Comparison of ENCODE assay signal across 14 cellular contexts in genomic region chr10:71831646-71832552, GRCh38. TPM values are rescaled to one million over a fixed set of nuclear protein-coding genes. Genes with fewer than 3 reads are reported as not detected.
DNase-seq lines count a peak whose midpoint lies in the region; ATAC-seq, FAIRE-seq and TF ChIP-seq lines count a peak whose summit lies in the region.
"Had no signal": no experiment of that assay in that cellular context is flagged by ENCODE, and none has a peak within 500 bp of the region (broad histone marks: within the 10 kb centered on the region; RNA-seq: fewer than 3 reads in every experiment).

No MANE protein-coding gene starts in this region.

- peak; percentile 77 for DNase-seq in HT1080 (ENCODE audit: low read depth)
- DNase-seq in brain microvascular endothelial cell: peak; percentile 69
- peak in 23 of 42 donors; percentile 58 to 84 (median 69) for DNase-seq in head of caudate nucleus
- peak; percentile 42 for DNase-seq in transverse colon
- no peak for DNase-seq in SKM-1 treated with dmso at 0.1 percent for 144 hours (lab: John Stamatoyannopoulos, UW; ENCODE audit: unreplicated experiment)
- no peak for DNase-seq in HepG2 (ENCODE audit: low spot score)
- no peak for DNase-seq in stimulated activated effector memory CD8-positive, alpha-beta T cell treated with anti-CD3 and anti-CD28 coated beads, Interleukin-12 subunit alpha, Interleukin-12 subunit beta, amount 100 ng/mL, for 72 hours (ENCODE audit: low spot score in 2 of 2)
- DNase-seq: COR-L47, NCI-H2227 treated with DMSO at 0.1 percent for 48 hours, retina had no signal

- peaks cover 39% of the 10 kb centered on the region for H4K20me1 ChIP-seq in HepG2 (ENCODE audit: insufficient read depth, low read length)

- no peak for FAIRE-seq in HepG2 (lab: Jason Lieb, UNC)
- FAIRE-seq: TTC549 had no signal

- H2AFZ ChIP-seq in HepG2 (ENCODE audit: low read length): no peak overlapping the region

- WGBS in transverse colon (ENCODE audit: low coverage in 1 of 2), 2 donors: 90 to 97% methylated on average over 7 to 19 of the region's 19 CpGs
- 97% methylated on average over 19 of the region's 19 CpGs for WGBS in HepG2 (ENCODE audit: low lambda C conversion rate)

- H3K4me3 ChIP-seq in brain microvascular endothelial cell (ENCODE audit: low read depth, low read length) (no peak overlapping the region), transverse colon (no peak overlapping the region), HepG2 (replicated peaks in 1 of 3; ENCODE audit: insufficient read depth in 1 of 3, low read depth in 2 of 3, low read length in 3 of 3) (no peak overlapping the region)
- H3K4me3 ChIP-seq: Peyer's patch, suprapubic skin had no signal

- ATAC-seq in HepG2: no peak
- ATAC-seq in stimulated activated effector memory CD8-positive, alpha-beta T cell treated with anti-CD3 and anti-CD28 coated beads, Interleukin-12 subunit alpha, Interleukin-12 subunit beta, amount 100 ng/mL, for 72 hours: no peak

- H3K27ac ChIP-seq in brain microvascular endothelial cell: peak overlapping the region; percentile 34
- H3K27ac ChIP-seq in transverse colon: no peak overlapping the region
- no peak overlapping the region for H3K27ac ChIP-seq in HepG2 (ENCODE audit: extremely low read length, insufficient read depth, low read length)
- H3K27ac ChIP-seq: Peyer's patch, suprapubic skin had no signal

- CTCF ChIA-PET in HepG2 (lab: Yijun Ruan, JAX; ENCODE audit: low intra/inter-chr PET ratio, low total read pairs): no interaction called here

- H3K4me1 Mint-ChIP-seq in stimulated activated effector memory CD8-positive, alpha-beta T cell treated with anti-CD3 and anti-CD28 coated beads, Interleukin-12 subunit alpha, Interleukin-12 subunit beta, amount 100 ng/mL, for 72 hours: peaks cover 30% of the 10 kb centered on the region

- TF ChIP-seq POLR2A in transverse colon (IDR thresholded peaks at IDR 0.05): no peak
- no peak for TF ChIP-seq POLR2A in HepG2 (IDR thresholded peaks at IDR 0.05; ENCODE audit: insufficient read depth in 1 of 2, low read depth in 2 of 2, low read length in 2 of 2)

- H3K4me3 Mint-ChIP-seq in stimulated activated effector memory CD8-positive, alpha-beta T cell treated with anti-CD3 and anti-CD28 coated beads, Interleukin-12 subunit alpha, Interleukin-12 subunit beta, amount 100 ng/mL, for 72 hours: no peak overlapping the region

- in situ Hi-C loops in brain microvascular endothelial cell (cut with HindIII; ENCODE audit: low pct_ligation_motif_present, low sequenced_read_pairs): no loop called here
- in situ Hi-C loops in transverse colon (cut with MboI; ENCODE audit: low pct_ligation_motif_present in 1 of 4, low pct_unique_long_range_greater_than_20kb in 1 of 4, low sequenced_read_pairs in 3 of 4): no loop called here
- in situ Hi-C loops in HepG2 (cut with HindIII; ENCODE audit: extremely low pct_ligation_motif_present, low pct_unique_long_range_greater_than_20kb): no loop called here

- H3K27ac Mint-ChIP-seq in stimulated activated effector memory CD8-positive, alpha-beta T cell treated with anti-CD3 and anti-CD28 coated beads, Interleukin-12 subunit alpha, Interleukin-12 subunit beta, amount 100 ng/mL, for 72 hours: no peak overlapping the region

- no peak for TF ChIP-seq RAD21 in HepG2 (CRISPR knock-in tag; IDR thresholded peaks at IDR 0.05)

- H3K4me2 ChIP-seq in HepG2 (ENCODE audit: low read depth, low read length): no peak overlapping the region

- peaks cover 42% of the 10 kb centered on the region for H3K79me2 ChIP-seq in HepG2 (ENCODE audit: insufficient read depth, low read length)

- no peaks in the 10 kb centered on the region for H3K9me3 Mint-ChIP-seq in stimulated activated effector memory CD8-positive, alpha-beta T cell treated with anti-CD3 and anti-CD28 coated beads, Interleukin-12 subunit alpha, Interleukin-12 subunit beta, amount 100 ng/mL, for 72 hours
- H3K9me3 Mint-ChIP-seq: activated naive CD4-positive, alpha-beta T cell treated with anti-CD3 and anti-CD28 coated beads, Interleukin-2, amount 50 U/mL, for 72 hours had no signal

- H3K36me3 ChIP-seq in brain microvascular endothelial cell (replicated peaks): peaks cover 59% of the 10 kb centered on the region
- peaks cover 0 to 46% (median 22%) of the 10 kb centered on the region in 4 donors for H3K36me3 ChIP-seq in transverse colon
- peaks cover 46 to 66% of the 10 kb centered on the region in 2 experiments for H3K36me3 ChIP-seq in HepG2 (replicated peaks in 1 of 2; ENCODE audit: control insufficient read depth in 1 of 2, insufficient read depth in 2 of 2, low read length in 2 of 2)

- H3K36me3 Mint-ChIP-seq in stimulated activated effector memory CD8-positive, alpha-beta T cell treated with anti-CD3 and anti-CD28 coated beads, Interleukin-12 subunit alpha, Interleukin-12 subunit beta, amount 100 ng/mL, for 72 hours: peaks cover 67% of the 10 kb centered on the region

- H3K9me3 ChIP-seq in transverse colon: no peaks in the 10 kb centered on the region
- H3K9me3 ChIP-seq in HepG2 (ENCODE audit: low read length): no peaks in the 10 kb centered on the region
- H3K9me3 ChIP-seq: Peyer's patch, suprapubic skin had no signal

- H3K9ac ChIP-seq in HepG2 (ENCODE audit: insufficient read depth, low read depth, low read length): no peak overlapping the region

- BruUV-seq in HepG2 (replicated peaks; lab: Mats Ljungman, UMichigan): no TSS peak

- TF ChIP-seq EP300 in transverse colon (IDR thresholded peaks at IDR 0.05; ENCODE audit: low read depth) (no peak), HepG2 (IDR thresholded peaks at IDR 0.05; ENCODE audit: low read depth in 2 of 2, low read length in 2 of 2) (no peak), HepG2 (CRISPR knock-in tag; IDR thresholded peaks at IDR 0.05; ENCODE audit: borderline replicate concordance) (no peak)

- intact Hi-C loops in head of caudate nucleus (cut with DNase I) (no loop called here), transverse colon (cut with DNase I; ENCODE audit: low total_unique reads) (loop anchor here (10.0 kb wide), 1 partner anchor 63 kb away; no protein-coding TSS in a partner anchor), HepG2 (cut with micrococcal nuclease; ENCODE audit: unreplicated experiment) (loop anchor here (10.0 kb wide), 1 partner anchor 213 kb away; no protein-coding TSS in a partner anchor)

- H3K4me1 ChIP-seq in transverse colon: peaks cover 7 to 27% (median 11%) of the 10 kb centered on the region in 4 donors
- peaks cover 18% of the 10 kb centered on the region for H3K4me1 ChIP-seq in HepG2 (ENCODE audit: insufficient read depth, low read length)

- POLR2A ChIA-PET in HepG2 (lab: Yijun Ruan, JAX): interaction anchor here (1.3 kb wide), 1 partner anchor 19 kb away, joined by 4 read pairs; the partner anchor contains the start of gene PSAP

- no peaks in the 10 kb centered on the region for H3K27me3 ChIP-seq in brain microvascular endothelial cell (replicated peaks)
- no peaks in the 10 kb centered on the region for H3K27me3 ChIP-seq in transverse colon
- H3K27me3 ChIP-seq in HepG2 (ENCODE audit: control insufficient read depth in 1 of 2, insufficient read depth in 2 of 2, low read length in 2 of 2): no peaks in the 10 kb centered on the region
- H3K27me3 ChIP-seq: Peyer's patch, suprapubic skin had no signal

- TF ChIP-seq CTCF in brain microvascular endothelial cell (IDR thresholded peaks at IDR 0.05; ENCODE audit: low read depth, low read length, missing control alignments) (peak; percentile 18), transverse colon (IDR thresholded peaks at IDR 0.05) (no peak), HepG2 (CRISPR knock-in tag; IDR thresholded peaks at IDR 0.05) (no peak)

RNA-seq across cellular contexts. Expression of gene PSAP, which starts 19.2 kb away (rescaled TPM):
- 289 and 329 TPM in 2 replicates for total RNA-seq in HT1080 (2014; rRNA removed; shearing (Covaris generic))
- 372 and 390 TPM in 2 replicates for polyA plus RNA-seq in HT1080 (2015; cell fraction: cytosol; rRNA removed)
- polyA plus RNA-seq in HT1080 (2015; cell fraction: nucleus; rRNA removed): 1,389 and 1,496 TPM in 2 replicates
- total RNA-seq in transverse colon (100 to 1,000 TPM; 383 to 667 (median 478) TPM), HepG2 (2016; rRNA removed; fragmentation: Illumina TruSeq; extraction: Trizol) (148 and 323 TPM in 2 replicates)
- total RNA-seq in HepG2 (2016; cell fraction: cytosol; rRNA removed; fragmentation: Illumina TruSeq; extraction: Trizol; ENCODE audit: low read depth): 16.4 and 17.5 TPM in 2 replicates
- total RNA-seq in HepG2 (2016; cell fraction: insoluble cytoplasmic fraction; rRNA removed; fragmentation: Illumina TruSeq; extraction: Trizol): 130 and 339 TPM in 2 replicates
- total RNA-seq in HepG2 (2016; cell fraction: membrane; rRNA removed; fragmentation: Illumina TruSeq; extraction: Trizol): 41.6 and 42.4 TPM in 2 replicates
- total RNA-seq in HepG2 (2016; cell fraction: nucleus; rRNA removed; fragmentation: Illumina TruSeq; extraction: Trizol): 278 and 332 TPM in 2 replicates
- polyA plus RNA-seq in HepG2 (2011; rRNA removed): 643 and 779 TPM in 2 replicates
- 776 and 886 TPM in 2 replicates for polyA plus RNA-seq in HepG2 (2011; cell fraction: cytosol; rRNA removed)
- 356 and 433 TPM in 2 replicates for polyA plus RNA-seq in HepG2 (2011; cell fraction: nucleus; rRNA removed)
- polyA plus RNA-seq in HepG2 (2012): 412 and 503 TPM in 2 replicates
- 14.6 and 15.4 TPM in 2 replicates for polyA plus RNA-seq in HepG2 (2016; cell fraction: cytosol; fragmentation: Illumina TruSeq; extraction: Trizol; ENCODE audit: low read depth)
- 111 and 126 TPM in 2 replicates for polyA plus RNA-seq in HepG2 (2016; cell fraction: insoluble cytoplasmic fraction; fragmentation: Illumina TruSeq; extraction: Trizol; ENCODE audit: low read depth)
- polyA plus RNA-seq in HepG2 (2016; cell fraction: membrane; fragmentation: Illumina TruSeq; extraction: Trizol; ENCODE audit: low read depth): 26.4 and 27.8 TPM in 2 replicates
- polyA plus RNA-seq in HepG2 (2016; cell fraction: nucleus; fragmentation: Illumina TruSeq; extraction: Trizol; ENCODE audit: insufficient read depth, low read depth): 383 and 387 TPM in 2 replicates
- polyA minus RNA-seq in HepG2 (2011; rRNA and poly(A)+ RNA removed; ENCODE audit: low replicate concordance): 387 and 527 TPM in 2 replicates
- 256 and 356 TPM in 2 replicates for polyA minus RNA-seq in HepG2 (2011; cell fraction: cytosol; rRNA and poly(A)+ RNA removed)
- 143 and 184 TPM in 2 replicates for polyA minus RNA-seq in HepG2 (2011; cell fraction: nucleus; rRNA and poly(A)+ RNA removed)

RNA-seq across cellular contexts. Expression of gene VSIR, which starts 58.6 kb away (rescaled TPM):
- total RNA-seq in HT1080 (2014; rRNA removed; shearing (Covaris generic)): 0.02 and 0.17 TPM in 2 replicates
- 3.9 and 5.0 TPM in 2 replicates for polyA plus RNA-seq in HT1080 (2015; cell fraction: cytosol; rRNA removed)
- polyA plus RNA-seq in HT1080 (2015; cell fraction: nucleus; rRNA removed): 3.0 and 3.2 TPM in 2 replicates
- total RNA-seq in transverse colon: 10 to 100 TPM; 54.3 to 77.0 (median 61.6) TPM
- 0.36 and 0.44 TPM in 2 replicates for total RNA-seq in HepG2 (2016; rRNA removed; fragmentation: Illumina TruSeq; extraction: Trizol)
- total RNA-seq in HepG2 (2016; cell fraction: cytosol; rRNA removed; fragmentation: Illumina TruSeq; extraction: Trizol; ENCODE audit: low read depth): 0.26 TPM in 1 of 2 replicates, not detected in the other
- 0.41 TPM in 1 of 2 replicates, not detected in the other for total RNA-seq in HepG2 (2016; cell fraction: insoluble cytoplasmic fraction; rRNA removed; fragmentation: Illumina TruSeq; extraction: Trizol)
- total RNA-seq in HepG2 (2016; cell fraction: membrane; rRNA removed; fragmentation: Illumina TruSeq; extraction: Trizol): 0.14 TPM in 1 of 2 replicates, not detected in the other
- total RNA-seq in HepG2 (2016; cell fraction: nucleus; rRNA removed; fragmentation: Illumina TruSeq; extraction: Trizol): 0.16 and 0.19 TPM in 2 replicates
- polyA plus RNA-seq in HepG2 (2011; rRNA removed): 3.2 and 3.8 TPM in 2 replicates
- polyA plus RNA-seq in HepG2 (2011; cell fraction: cytosol; rRNA removed): 2.2 and 3.9 TPM in 2 replicates
- 2.1 and 3.3 TPM in 2 replicates for polyA plus RNA-seq in HepG2 (2011; cell fraction: nucleus; rRNA removed)
- polyA plus RNA-seq in HepG2 (2012): 0.35 and 0.81 TPM in 2 replicates
- polyA plus RNA-seq in HepG2 (2016; cell fraction: cytosol; fragmentation: Illumina TruSeq; extraction: Trizol; ENCODE audit: low read depth): 0.18 and 0.35 TPM in 2 replicates
- polyA plus RNA-seq in HepG2 (2016; cell fraction: insoluble cytoplasmic fraction; fragmentation: Illumina TruSeq; extraction: Trizol; ENCODE audit: low read depth): 0.23 TPM in 1 of 2 replicates, not detected in the other
- 0.14 and 0.38 TPM in 2 replicates for polyA plus RNA-seq in HepG2 (2016; cell fraction: membrane; fragmentation: Illumina TruSeq; extraction: Trizol; ENCODE audit: low read depth)
- 0.32 and 1.1 TPM in 2 replicates for polyA plus RNA-seq in HepG2 (2016; cell fraction: nucleus; fragmentation: Illumina TruSeq; extraction: Trizol; ENCODE audit: insufficient read depth, low read depth)
- 4.6 and 6.5 TPM in 2 replicates for polyA minus RNA-seq in HepG2 (2011; rRNA and poly(A)+ RNA removed; ENCODE audit: low replicate concordance)
- 3.0 and 4.5 TPM in 2 replicates for polyA minus RNA-seq in HepG2 (2011; cell fraction: cytosol; rRNA and poly(A)+ RNA removed)
- polyA minus RNA-seq in HepG2 (2011; cell fraction: nucleus; rRNA and poly(A)+ RNA removed): 1.9 and 2.3 TPM in 2 replicates

Comparison
In these comparisons a context has a peak if more than half of its experiments do, and no peak if none do; other contexts are left out.
1. DNase-seq: peak in HT1080 (single experiment), brain microvascular endothelial cell (single experiment), head of caudate nucleus (23 of 42) and transverse colon (single experiment); none in SKM-1 treated with dmso at 0.1 percent for 144 hours (single experiment), HepG2 (single experiment) and stimulated activated effector memory CD8-positive, alpha-beta T cell treated with anti-CD3 and anti-CD28 coated beads, Interleukin-12 subunit alpha, Interleukin-12 subunit beta, amount 100 ng/mL, for 72 hours (0 of 2).
2. RNA of gene VSIR, which starts 58.6 kb away (total RNA-seq): 54.3 to 77.0 TPM in transverse colon; 0.14 to 0.44 TPM in HepG2 and 0.02 to 0.17 TPM in HT1080; every median in the first group is over 10 times any median in the second.